In the genomic region with DNA sequence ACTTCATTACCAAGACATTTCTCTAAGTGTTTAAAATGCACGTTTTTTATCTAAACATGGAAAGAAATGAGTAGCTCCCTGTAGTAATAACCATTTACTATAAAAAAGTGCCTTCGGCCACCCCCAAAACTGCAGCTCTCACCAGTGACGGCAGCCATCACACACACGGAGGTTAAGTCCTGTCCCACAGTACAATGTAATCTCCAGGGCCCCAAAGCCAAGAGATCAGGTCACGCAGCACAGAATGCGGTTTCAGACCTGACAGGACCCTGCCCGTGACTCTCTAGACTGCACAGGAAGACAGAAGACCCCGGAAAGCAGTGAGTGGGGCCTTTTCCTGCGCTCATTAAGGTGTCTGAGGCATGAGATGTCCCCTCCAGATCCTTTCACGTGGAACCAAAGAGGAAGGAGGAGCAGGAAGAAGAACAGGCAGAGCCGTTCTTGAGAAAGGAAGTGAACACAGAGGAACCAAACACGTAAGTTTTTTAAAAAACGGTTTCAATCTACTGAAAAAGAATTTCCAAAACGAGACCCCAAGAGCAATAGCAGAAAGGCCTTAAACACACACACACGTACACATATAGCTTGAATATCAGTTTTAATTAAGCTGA, we compare ENCODE assay signal across 1 cellular context.
TF ChIP-seq lines count a peak whose summit lies in the region.

No MANE protein-coding gene starts in this region.

TF ChIP-seq in WTC11, 78 proteins besides CTCF, POLR2A, EP300 and RAD21 (continued from another document):
- TF ChIP-seq, protein P1, sequence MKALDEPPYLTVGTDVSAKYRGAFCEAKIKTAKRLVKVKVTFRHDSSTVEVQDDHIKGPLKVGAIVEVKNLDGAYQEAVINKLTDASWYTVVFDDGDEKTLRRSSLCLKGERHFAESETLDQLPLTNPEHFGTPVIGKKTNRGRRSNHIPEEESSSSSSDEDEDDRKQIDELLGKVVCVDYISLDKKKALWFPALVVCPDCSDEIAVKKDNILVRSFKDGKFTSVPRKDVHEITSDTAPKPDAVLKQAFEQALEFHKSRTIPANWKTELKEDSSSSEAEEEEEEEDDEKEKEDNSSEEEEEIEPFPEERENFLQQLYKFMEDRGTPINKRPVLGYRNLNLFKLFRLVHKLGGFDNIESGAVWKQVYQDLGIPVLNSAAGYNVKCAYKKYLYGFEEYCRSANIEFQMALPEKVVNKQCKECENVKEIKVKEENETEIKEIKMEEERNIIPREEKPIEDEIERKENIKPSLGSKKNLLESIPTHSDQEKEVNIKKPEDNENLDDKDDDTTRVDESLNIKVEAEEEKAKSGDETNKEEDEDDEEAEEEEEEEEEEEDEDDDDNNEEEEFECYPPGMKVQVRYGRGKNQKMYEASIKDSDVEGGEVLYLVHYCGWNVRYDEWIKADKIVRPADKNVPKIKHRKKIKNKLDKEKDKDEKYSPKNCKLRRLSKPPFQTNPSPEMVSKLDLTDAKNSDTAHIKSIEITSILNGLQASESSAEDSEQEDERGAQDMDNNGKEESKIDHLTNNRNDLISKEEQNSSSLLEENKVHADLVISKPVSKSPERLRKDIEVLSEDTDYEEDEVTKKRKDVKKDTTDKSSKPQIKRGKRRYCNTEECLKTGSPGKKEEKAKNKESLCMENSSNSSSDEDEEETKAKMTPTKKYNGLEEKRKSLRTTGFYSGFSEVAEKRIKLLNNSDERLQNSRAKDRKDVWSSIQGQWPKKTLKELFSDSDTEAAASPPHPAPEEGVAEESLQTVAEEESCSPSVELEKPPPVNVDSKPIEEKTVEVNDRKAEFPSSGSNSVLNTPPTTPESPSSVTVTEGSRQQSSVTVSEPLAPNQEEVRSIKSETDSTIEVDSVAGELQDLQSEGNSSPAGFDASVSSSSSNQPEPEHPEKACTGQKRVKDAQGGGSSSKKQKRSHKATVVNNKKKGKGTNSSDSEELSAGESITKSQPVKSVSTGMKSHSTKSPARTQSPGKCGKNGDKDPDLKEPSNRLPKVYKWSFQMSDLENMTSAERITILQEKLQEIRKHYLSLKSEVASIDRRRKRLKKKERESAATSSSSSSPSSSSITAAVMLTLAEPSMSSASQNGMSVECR (CRISPR knock-in tag; IDR thresholded peaks at IDR 0.05; ENCODE audit: borderline replicate concordance), result no peak
- no peak for TF ChIP-seq ATF1 (CRISPR knock-in tag; IDR thresholded peaks at IDR 0.05)
